Comparison of ENCODE assay signal across 19 cellular contexts in genomic region chr9:38164659-38165221, GRCh38.
A peak's percentile ranks its signal among the peaks of the same experiment; 100 is the strongest.
DNase-seq lines count a peak whose midpoint lies in the region; ATAC-seq and TF ChIP-seq lines count a peak whose summit lies in the region.
"Had no signal": no experiment of that assay in that cellular context is flagged by ENCODE, and none has a peak within 500 bp of the region (broad histone marks: within the 10 kb centered on the region; RNA-seq: fewer than 3 reads in every experiment).

No MANE protein-coding gene starts in this region.

- no peak for TF ChIP-seq POLR2A in gastroesophageal sphincter (IDR thresholded peaks at IDR 0.05)

- no peaks in the 10 kb centered on the region for H3K36me3 Mint-ChIP-seq in effector memory CD8-positive, alpha-beta T cell (ENCODE audit: insufficient read depth)
- H3K36me3 Mint-ChIP-seq in activated T-cell treated with anti-CD3 and anti-CD28 coated beads, Interleukin-2, amount 50 U/mL, for 24 hours (ENCODE audit: low read depth) = no peaks in the 10 kb centered on the region
- H3K36me3 Mint-ChIP-seq: CD8-positive, alpha-beta memory T cell had no signal

- ATAC-seq in effector memory CD8-positive, alpha-beta T cell (replicated peaks) = peak; percentile 56
- ATAC-seq in GM18867 (IDR thresholded peaks at IDR 0.05; ENCODE audit: unreplicated experiment) (no peak), gastroesophageal sphincter (no peak)

- peaks cover 10 to 37% of the 10 kb centered on the region in 2 donors for H3K27me3 Mint-ChIP-seq in effector memory CD8-positive, alpha-beta T cell
- H3K27me3 Mint-ChIP-seq in activated T-cell treated with anti-CD3 and anti-CD28 coated beads, Interleukin-2, amount 50 U/mL, for 24 hours = peaks cover 10% of the 10 kb centered on the region

- no peak for TF ChIP-seq CTCF in gastroesophageal sphincter (IDR thresholded peaks at IDR 0.05)

- H3K4me3 ChIP-seq in Jurkat, Clone E6-1 (ENCODE audit: low read length) = no peak overlapping the region
- H3K4me3 ChIP-seq in gastroesophageal sphincter = no peak overlapping the region
- H3K4me3 ChIP-seq: MG63, SK-N-MC had no signal

- H3K27ac ChIP-seq in gastroesophageal sphincter = no peak overlapping the region
- H3K27ac ChIP-seq: SK-N-MC had no signal

- TF ChIP-seq EP300 in gastroesophageal sphincter (IDR thresholded peaks at IDR 0.05) = no peak

- WGBS in gastroesophageal sphincter (ENCODE audit: low coverage in 1 of 2), 2 donors = 74 to 89% methylated on average over 5 to 6 of the region's 9 CpGs

- H3K36me3 ChIP-seq in gastroesophageal sphincter = no peaks in the 10 kb centered on the region
- H3K36me3 ChIP-seq: MG63 had no signal

- no peaks in the 10 kb centered on the region for H3K27me3 ChIP-seq in gastroesophageal sphincter
- H3K27me3 ChIP-seq: MG63 had no signal

- peaks cover under 1 to 3% of the 10 kb centered on the region in 2 donors for H3K9me3 Mint-ChIP-seq in effector memory CD8-positive, alpha-beta T cell
- H3K9me3 Mint-ChIP-seq in activated T-cell treated with anti-CD3 and anti-CD28 coated beads, Interleukin-2, amount 50 U/mL, for 24 hours = peaks cover 7% of the 10 kb centered on the region

- H3K9me3 ChIP-seq in gastroesophageal sphincter = peaks cover 0 to 4% (median 0%) of the 10 kb centered on the region in 3 donors
- H3K9me3 ChIP-seq: MG63 had no signal

- no peaks in the 10 kb centered on the region for H3K4me1 ChIP-seq in gastroesophageal sphincter

- DNase-seq in stimulated activated CD4-positive, alpha-beta T cell treated with anti-CD3 and anti-CD28 coated beads, Interleukin-15, amount 100 ng/mL, for 24 hours = peak; percentile 5
- DNase-seq in stimulated activated CD4-positive, alpha-beta T cell treated with anti-CD3 and anti-CD28 coated beads, Interleukin-4, amount 100 ng/mL, for 1 hour = no peak
- peak; percentile 71 for DNase-seq in Jurkat, Clone E6-1 (ENCODE audit: low read depth, low spot score)
- DNase-seq in effector memory CD8-positive, alpha-beta T cell = no peak
- no peak for DNase-seq in activated T-cell treated with anti-CD3 and anti-CD28 coated beads, Interleukin-2, amount 50 U/mL, for 24 hours
- DNase-seq: C1 segment of cervical spinal cord; CD8-positive, alpha-beta memory T cell; H7; MG63; NCI-H1048; NCI-H1436 treated with DMSO at 0.1 percent for 48 hours; NCI-H2029 treated with DMSO at 0.1 percent for 48 hours; NCI-H2171; NCI-H446; NCI-H526 treated with DMSO at 0.1 percent for 48 hours; Right ventricle myocardium superior had no signal

- H3K4me1 Mint-ChIP-seq in effector memory CD8-positive, alpha-beta T cell (ENCODE audit: low read depth in 2 of 2) = peaks cover 2 to 4% of the 10 kb centered on the region in 2 donors
- H3K4me1 Mint-ChIP-seq in activated T-cell treated with anti-CD3 and anti-CD28 coated beads, Interleukin-2, amount 50 U/mL, for 24 hours (ENCODE audit: low read depth) = peaks cover 2% of the 10 kb centered on the region

- no peak overlapping the region for H3K4me3 Mint-ChIP-seq in effector memory CD8-positive, alpha-beta T cell
- H3K4me3 Mint-ChIP-seq in activated T-cell treated with anti-CD3 and anti-CD28 coated beads, Interleukin-2, amount 50 U/mL, for 24 hours = no peak overlapping the region
- H3K4me3 Mint-ChIP-seq: CD8-positive, alpha-beta memory T cell had no signal

- no peak overlapping the region for H3K27ac Mint-ChIP-seq in effector memory CD8-positive, alpha-beta T cell
- H3K27ac Mint-ChIP-seq in activated T-cell treated with anti-CD3 and anti-CD28 coated beads, Interleukin-2, amount 50 U/mL, for 24 hours = no peak overlapping the region
- H3K27ac Mint-ChIP-seq: CD8-positive, alpha-beta memory T cell had no signal

Comparison
In these comparisons a context has a peak if more than half of its experiments do, and no peak if none do; other contexts are left out.
1. DNase-seq: peak in stimulated activated CD4-positive, alpha-beta T cell treated with anti-CD3 and anti-CD28 coated beads, Interleukin-15, amount 100 ng/mL, for 24 hours (single experiment) and Jurkat, Clone E6-1 (single experiment); none in stimulated activated CD4-positive, alpha-beta T cell treated with anti-CD3 and anti-CD28 coated beads, Interleukin-4, amount 100 ng/mL, for 1 hour (single experiment), effector memory CD8-positive, alpha-beta T cell (0 of 3) and activated T-cell treated with anti-CD3 and anti-CD28 coated beads, Interleukin-2, amount 50 U/mL, for 24 hours (single experiment).